In the genomic region with DNA sequence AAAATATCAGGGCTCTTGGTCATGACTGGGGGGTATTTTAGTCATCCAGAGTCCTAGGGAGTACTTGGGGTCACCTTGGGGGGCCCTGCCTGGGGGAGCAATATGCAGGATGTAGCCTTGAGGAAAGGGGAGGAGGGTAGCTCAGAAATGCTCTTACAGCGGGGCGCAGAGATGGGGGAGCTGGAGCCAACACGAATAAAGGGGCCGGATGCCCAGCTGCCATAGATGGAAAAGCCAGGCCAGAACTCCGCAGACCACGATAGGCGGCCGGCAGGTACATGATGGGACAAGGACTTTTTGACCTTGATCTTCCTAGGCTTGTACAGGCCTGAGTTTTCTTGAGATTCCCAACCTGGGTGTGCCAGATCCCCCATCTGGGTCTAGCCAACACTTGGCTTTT, we compare ENCODE assay signal across 28 cellular contexts. TPM values are rescaled to one million over a fixed set of nuclear protein-coding genes. Genes with fewer than 3 reads are reported as not detected.
"Had no signal": no experiment of that assay in that cellular context is flagged by ENCODE, and none has a peak within 500 bp of the region (broad histone marks: within the 10 kb centered on the region; RNA-seq: fewer than 3 reads in every experiment).

No MANE protein-coding gene starts in this region.

- H3K27me3 ChIP-seq: ascending aorta, cardiac muscle cell, foreskin keratinocyte had no signal

- DNase-seq: activated CD4-positive, alpha-beta memory T cell treated with anti-CD3 and anti-CD28 coated beads, Interleukin-2, amount 10 ng/mL, durations not matched to agents 7 days and 5 days; activated CD4-positive, alpha-beta T cell treated with anti-CD3 and anti-CD28 coated beads for 36 hours; activated CD4-positive, alpha-beta T cell treated with anti-CD3 and anti-CD28 coated beads, Interleukin-2, amount 10 ng/mL, durations not matched to agents 7 days and 5 days; activated CD4-positive, alpha-beta T cell treated with anti-CD3 and anti-CD28 coated beads, Interleukin-2, amount 50 U/mL, for 4 hours; activated CD4-positive, CD25-positive, alpha-beta regulatory T cell; activated CD4-positive, CD25-positive, alpha-beta regulatory T cell treated with anti-CD3 and anti-CD28 coated beads, Interleukin-2, amount 50 U/mL, for 72 hours; activated CD8-positive, alpha-beta memory T cell treated with anti-CD3 and anti-CD28 coated beads, Interleukin-2, amount 50 U/mL, for 48 hours; activated gamma-delta T cell; activated naive CD4-positive, alpha-beta T cell treated with anti-CD3 and anti-CD28 coated beads, Interleukin-2, amount 10 ng/mL, durations not matched to agents 7 days and 5 days; activated naive CD8-positive, alpha-beta T cell treated with anti-CD3 and anti-CD28 coated beads, Interleukin-2, amount 10 ng/mL, durations not matched to agents 7 days and 5 days; activated T-cell treated with anti-CD3 and anti-CD28 coated beads for 4 hours; activated T-cell treated with anti-CD3 and anti-CD28 coated beads, Interleukin-2, amount 50 U/mL, for 24 hours; activated T-cell treated with anti-CD3 and anti-CD28 coated beads, Interleukin-2, amount 50 U/mL, for 72 hours; central memory CD4-positive, alpha-beta T cell; cerebellar nuclear complex; dermis blood vessel endothelial cell; effector CD4-positive, alpha-beta T cell; effector memory CD8-positive, alpha-beta T cell; foreskin keratinocyte; gastrocnemius medialis; T-helper 2 cell had no signal

- H3K4me1 ChIP-seq: ascending aorta, breast epithelium, esophagus muscularis mucosa, gastrocnemius medialis had no signal

- H3K4me3 ChIP-seq: ascending aorta, breast epithelium, cardiac muscle cell, coronary artery, esophagus muscularis mucosa, gastrocnemius medialis had no signal

- H3K36me3 ChIP-seq: ascending aorta, breast epithelium, cardiac muscle cell, esophagus muscularis mucosa, gastrocnemius medialis had no signal

- H3K27ac ChIP-seq: ascending aorta, breast epithelium, cardiac muscle cell, coronary artery, esophagus muscularis mucosa, foreskin keratinocyte, gastrocnemius medialis had no signal

- H3K9me3 ChIP-seq: ascending aorta, breast epithelium, gastrocnemius medialis had no signal

RNA-seq across cellular contexts. Expression of a gene that starts 47.7 kb away (rescaled TPM):
- total RNA-seq: activated CD4-positive, alpha-beta memory T cell treated with anti-CD3 and anti-CD28 coated beads, Interleukin-2, amount 10 ng/mL, durations not matched to agents 7 days and 5 days; activated CD4-positive, alpha-beta T cell treated with anti-CD3 and anti-CD28 coated beads for 36 hours; activated CD4-positive, alpha-beta T cell treated with anti-CD3 and anti-CD28 coated beads, Interleukin-2, amount 10 ng/mL, durations not matched to agents 7 days and 5 days; activated naive CD4-positive, alpha-beta T cell treated with anti-CD3 and anti-CD28 coated beads, Interleukin-2, amount 50 U/mL, for 72 hours; activated naive CD8-positive, alpha-beta T cell treated with anti-CD3 and anti-CD28 coated beads, Interleukin-2, amount 10 ng/mL, durations not matched to agents 7 days and 5 days; activated T-cell treated with anti-CD3 and anti-CD28 coated beads, Interleukin-2, amount 50 U/mL, for 72 hours; cardiac muscle cell; dermis blood vessel endothelial cell; foreskin keratinocyte; T-helper 1 cell treated with Interleukin-12 subunit alpha and Interleukin-12 subunit beta and Interleukin-4 antibody, amounts not matched to agents 30 ng/mL and 1 ng/mL, for 36 hours had no signal
- polyA plus RNA-seq: cardiac muscle cell, foreskin keratinocyte had no signal
